ENCODE assay signal across 8 cellular contexts in the genomic region with DNA sequence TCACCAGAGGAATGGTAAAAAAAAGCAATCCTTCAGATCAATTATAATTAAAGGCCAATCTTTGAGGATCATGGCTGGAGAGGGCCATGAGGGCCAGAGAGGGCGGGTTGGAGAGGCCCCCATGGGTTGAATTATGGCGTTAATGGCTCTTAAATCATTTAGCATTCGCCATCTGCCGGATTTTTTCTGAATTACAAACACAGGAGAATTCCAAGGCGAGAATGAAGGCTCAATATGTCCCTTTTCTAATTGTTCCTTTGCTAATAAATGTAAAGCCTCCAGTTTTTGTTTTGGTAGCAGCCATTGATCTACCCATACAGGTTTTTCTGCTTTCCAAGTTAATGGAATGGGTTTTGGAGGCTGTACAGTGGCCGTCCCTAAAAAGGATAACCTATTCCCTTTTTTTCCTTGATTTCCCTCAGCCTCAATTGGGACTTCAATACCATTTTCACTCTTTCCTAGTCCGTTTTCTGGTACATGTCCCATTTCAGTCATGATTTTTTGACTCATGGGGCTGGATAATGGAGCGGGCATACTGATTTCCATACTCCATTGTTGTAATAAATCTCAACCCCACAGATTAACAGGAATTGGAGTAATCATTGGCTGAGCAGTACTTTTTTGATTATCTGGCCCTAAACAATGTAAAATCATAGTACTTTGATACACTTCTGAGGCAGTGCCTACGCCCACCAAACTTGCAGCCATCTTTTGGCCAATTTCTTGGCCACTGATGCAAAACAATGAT. TPM values are rescaled to one million over a fixed set of nuclear protein-coding genes. Genes with fewer than 3 reads are reported as not detected.
A peak's percentile ranks its signal among the peaks of the same experiment; 100 is the strongest.
DNase-seq lines count a peak whose midpoint lies in the region; ATAC-seq and TF ChIP-seq lines count a peak whose summit lies in the region.

No MANE protein-coding gene starts in this region.

- peak; percentile 26 to 42 for TF ChIP-seq RAD21 in liver (IDR thresholded peaks at IDR 0.05)

- peak; percentile 51 for DNase-seq in AG20443 (ENCODE audit: low spot score)
- DNase-seq in GM13976 (ENCODE audit: low spot score), result peak; percentile 51
- DNase-seq in SW 1271 (lab: John Stamatoyannopoulos, UW), result peak; percentile 43 to 63
- DNase-seq in NCI-H187 treated with DMSO at 0.1 percent for 48 hours (lab: John Stamatoyannopoulos, UW), result no peak
- no peak for DNase-seq in activated naive CD4-positive, alpha-beta T cell treated with Interleukin-2 at 50 U/mL for 16 hours

- peaks cover 0 to 37% (median 30%) of the 10 kb centered on the region in 4 donors for H3K4me1 ChIP-seq in liver (ENCODE audit: control insufficient read depth in 4 of 4, insufficient read depth in 4 of 4, low read length in 3 of 4)

- H3K4me3 ChIP-seq in liver (ENCODE audit: low read depth in 1 of 3, low read length in 3 of 3), result no peak overlapping the region

- no peaks in the 10 kb centered on the region for H3K9me3 ChIP-seq in liver (ENCODE audit: control insufficient read depth in 4 of 4, low read length in 3 of 4)

- no peak overlapping the region for H3K9ac ChIP-seq in liver (ENCODE audit: low read depth in 1 of 2, low read length in 2 of 2)

- H3K27ac ChIP-seq in liver (ENCODE audit: low read depth in 1 of 2, low read length in 2 of 2), result no peak overlapping the region

- H3K36me3 ChIP-seq in liver (ENCODE audit: control insufficient read depth in 4 of 4, insufficient read depth in 3 of 4, low read depth in 1 of 4, low read length in 3 of 4), result no peaks in the 10 kb centered on the region

- in situ Hi-C loops in GM13976 (cut with MboI; ENCODE audit: low sequenced_read_pairs, unreplicated experiment), result no loop called here

- TF ChIP-seq CTCF in GM13976 (IDR thresholded peaks at IDR 0.05; ENCODE audit: borderline replicate concordance, control extremely low read depth, extremely low read depth, insufficient read depth, missing control alignments), result no peak
- peak; percentile 20 for TF ChIP-seq CTCF in liver (IDR thresholded peaks at IDR 0.05; ENCODE audit: low read depth, low read length, missing input control)

- no peaks in the 10 kb centered on the region for H3K27me3 ChIP-seq in liver (ENCODE audit: control insufficient read depth in 4 of 4, insufficient read depth in 4 of 4, low read length in 3 of 4)

- ATAC-seq in HG03095 (IDR thresholded peaks at IDR 0.05; ENCODE audit: unreplicated experiment) (no peak), HG03520 (IDR thresholded peaks at IDR 0.05; ENCODE audit: unreplicated experiment) (no peak)

- 65% methylated on average over 9 of the region's 9 CpGs for WGBS in liver

TF ChIP-seq in liver, 16 proteins besides CTCF, POLR2A, EP300 and RAD21:
- TF ChIP-seq EGR1 (IDR thresholded peaks at IDR 0.05; ENCODE audit: low read depth in 2 of 2), result no peak
- TF ChIP-seq, protein P1, sequence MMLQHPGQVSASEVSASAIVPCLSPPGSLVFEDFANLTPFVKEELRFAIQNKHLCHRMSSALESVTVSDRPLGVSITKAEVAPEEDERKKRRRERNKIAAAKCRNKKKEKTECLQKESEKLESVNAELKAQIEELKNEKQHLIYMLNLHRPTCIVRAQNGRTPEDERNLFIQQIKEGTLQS (IDR thresholded peaks at IDR 0.05), result no peak
- TF ChIP-seq FOXA2 (IDR thresholded peaks at IDR 0.05), result no peak
- TF ChIP-seq YY1 (IDR thresholded peaks at IDR 0.05), result no peak
- TF ChIP-seq FOXA1 (IDR thresholded peaks at IDR 0.05), result no peak
- TF ChIP-seq, protein P2, sequence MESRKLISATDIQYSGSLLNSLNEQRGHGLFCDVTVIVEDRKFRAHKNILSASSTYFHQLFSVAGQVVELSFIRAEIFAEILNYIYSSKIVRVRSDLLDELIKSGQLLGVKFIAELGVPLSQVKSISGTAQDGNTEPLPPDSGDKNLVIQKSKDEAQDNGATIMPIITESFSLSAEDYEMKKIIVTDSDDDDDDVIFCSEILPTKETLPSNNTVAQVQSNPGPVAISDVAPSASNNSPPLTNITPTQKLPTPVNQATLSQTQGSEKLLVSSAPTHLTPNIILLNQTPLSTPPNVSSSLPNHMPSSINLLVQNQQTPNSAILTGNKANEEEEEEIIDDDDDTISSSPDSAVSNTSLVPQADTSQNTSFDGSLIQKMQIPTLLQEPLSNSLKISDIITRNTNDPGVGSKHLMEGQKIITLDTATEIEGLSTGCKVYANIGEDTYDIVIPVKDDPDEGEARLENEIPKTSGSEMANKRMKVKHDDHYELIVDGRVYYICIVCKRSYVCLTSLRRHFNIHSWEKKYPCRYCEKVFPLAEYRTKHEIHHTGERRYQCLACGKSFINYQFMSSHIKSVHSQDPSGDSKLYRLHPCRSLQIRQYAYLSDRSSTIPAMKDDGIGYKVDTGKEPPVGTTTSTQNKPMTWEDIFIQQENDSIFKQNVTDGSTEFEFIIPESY (IDR thresholded peaks at IDR 0.05), result no peak
- TF ChIP-seq HNF4A (conservative IDR thresholded peaks at IDR 0.05), result no peak
- TF ChIP-seq JUND (IDR thresholded peaks at IDR 0.05), result no peak
- TF ChIP-seq HNF4G (IDR thresholded peaks at IDR 0.05), result no peak
- no peak for TF ChIP-seq NR2F2 (IDR thresholded peaks at IDR 0.05)
- TF ChIP-seq, protein P3, sequence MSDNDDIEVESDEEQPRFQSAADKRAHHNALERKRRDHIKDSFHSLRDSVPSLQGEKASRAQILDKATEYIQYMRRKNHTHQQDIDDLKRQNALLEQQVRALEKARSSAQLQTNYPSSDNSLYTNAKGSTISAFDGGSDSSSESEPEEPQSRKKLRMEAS (IDR thresholded peaks at IDR 0.05), result no peak
- TF ChIP-seq, protein P4, sequence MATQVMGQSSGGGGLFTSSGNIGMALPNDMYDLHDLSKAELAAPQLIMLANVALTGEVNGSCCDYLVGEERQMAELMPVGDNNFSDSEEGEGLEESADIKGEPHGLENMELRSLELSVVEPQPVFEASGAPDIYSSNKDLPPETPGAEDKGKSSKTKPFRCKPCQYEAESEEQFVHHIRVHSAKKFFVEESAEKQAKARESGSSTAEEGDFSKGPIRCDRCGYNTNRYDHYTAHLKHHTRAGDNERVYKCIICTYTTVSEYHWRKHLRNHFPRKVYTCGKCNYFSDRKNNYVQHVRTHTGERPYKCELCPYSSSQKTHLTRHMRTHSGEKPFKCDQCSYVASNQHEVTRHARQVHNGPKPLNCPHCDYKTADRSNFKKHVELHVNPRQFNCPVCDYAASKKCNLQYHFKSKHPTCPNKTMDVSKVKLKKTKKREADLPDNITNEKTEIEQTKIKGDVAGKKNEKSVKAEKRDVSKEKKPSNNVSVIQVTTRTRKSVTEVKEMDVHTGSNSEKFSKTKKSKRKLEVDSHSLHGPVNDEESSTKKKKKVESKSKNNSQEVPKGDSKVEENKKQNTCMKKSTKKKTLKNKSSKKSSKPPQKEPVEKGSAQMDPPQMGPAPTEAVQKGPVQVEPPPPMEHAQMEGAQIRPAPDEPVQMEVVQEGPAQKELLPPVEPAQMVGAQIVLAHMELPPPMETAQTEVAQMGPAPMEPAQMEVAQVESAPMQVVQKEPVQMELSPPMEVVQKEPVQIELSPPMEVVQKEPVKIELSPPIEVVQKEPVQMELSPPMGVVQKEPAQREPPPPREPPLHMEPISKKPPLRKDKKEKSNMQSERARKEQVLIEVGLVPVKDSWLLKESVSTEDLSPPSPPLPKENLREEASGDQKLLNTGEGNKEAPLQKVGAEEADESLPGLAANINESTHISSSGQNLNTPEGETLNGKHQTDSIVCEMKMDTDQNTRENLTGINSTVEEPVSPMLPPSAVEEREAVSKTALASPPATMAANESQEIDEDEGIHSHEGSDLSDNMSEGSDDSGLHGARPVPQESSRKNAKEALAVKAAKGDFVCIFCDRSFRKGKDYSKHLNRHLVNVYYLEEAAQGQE (IDR thresholded peaks at IDR 0.05), result no peak
- no peak for TF ChIP-seq SP1 (IDR thresholded peaks at IDR 0.05)
- TF ChIP-seq RXRA (IDR thresholded peaks at IDR 0.05), result no peak
- no peak for TF ChIP-seq TAF1 (conservative IDR thresholded peaks at IDR 0.05)
- TF ChIP-seq GABPA (IDR thresholded peaks at IDR 0.05 in 1 of 2, conservative IDR thresholded peaks at IDR 0.05 in 1 of 2), result no peak
TF ChIP-seq in liver: peak in this region for 0.

RNA-seq across cellular contexts. Expression of a gene that starts 6.7 kb away (rescaled TPM):
- total RNA-seq in liver, result 10 to 100 TPM; 32.2 to 58.9 TPM
- 10 to 100 TPM; 73.6 to 74.7 TPM for polyA plus RNA-seq in liver

RNA-seq across cellular contexts. Expression of a gene that starts 11.7 kb away (rescaled TPM):
- 1 to 10 TPM in 1 of 2 donors, under 1 TPM in 1; 0.75 to 1.8 TPM for total RNA-seq in liver
- 1 to 10 TPM in 1 of 2 donors, under 1 TPM in 1; 0.20 to 1.3 TPM for polyA plus RNA-seq in liver

RNA-seq across cellular contexts. Expression of a gene that starts 20.1 kb away (rescaled TPM):
- not detected for total RNA-seq in liver
- polyA plus RNA-seq in liver, result not detected

RNA-seq across cellular contexts. Expression of a gene that starts 23.3 kb away (rescaled TPM):
- total RNA-seq in liver, result 10 to 100 TPM; 12.6 to 32.6 TPM
- polyA plus RNA-seq in liver, result 1 to 10 TPM; 3.6 to 8.7 TPM

RNA-seq across cellular contexts. Expression of a gene that starts 26.4 kb away (rescaled TPM):
- not detected for total RNA-seq in liver
- polyA plus RNA-seq in liver, result not detected

Comparison
In these comparisons a context has a peak if more than half of its experiments do, and no peak if none do; other contexts are left out.
1. DNase-seq: peak in AG20443 (single experiment), GM13976 (single experiment) and SW 1271 (2 of 2); none in NCI-H187 treated with DMSO at 0.1 percent for 48 hours (single experiment) and activated naive CD4-positive, alpha-beta T cell treated with Interleukin-2 at 50 U/mL for 16 hours (single experiment).